13 cellular contexts compared by ENCODE assay signal in the genomic region with DNA sequence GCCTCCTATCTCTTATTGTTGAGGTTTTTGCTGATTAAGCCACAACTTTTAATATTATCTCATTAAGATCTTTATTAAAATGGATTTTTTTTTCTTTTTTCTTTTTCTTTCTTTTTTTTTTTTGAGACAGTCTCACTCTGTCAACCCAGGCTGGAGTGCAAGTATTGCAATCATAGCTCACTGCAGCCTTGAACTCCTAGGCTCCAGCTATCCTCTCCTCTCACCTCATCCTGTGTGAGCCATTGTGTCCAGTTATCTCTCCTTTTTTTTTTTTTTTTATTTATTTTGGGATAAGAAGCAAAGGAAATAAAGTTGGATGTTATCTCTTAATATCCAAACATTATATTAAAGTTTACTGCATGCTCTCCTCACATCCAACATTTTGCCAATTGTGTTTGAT.
"Had no signal": no experiment of that assay in that cellular context is flagged by ENCODE, and none has a peak within 500 bp of the region (broad histone marks: within the 10 kb centered on the region; RNA-seq: fewer than 3 reads in every experiment).

No MANE protein-coding gene starts in this region.

- H3K36me3 ChIP-seq: ovary had no signal

- H3K27me3 ChIP-seq: ovary, sigmoid colon, upper lobe of right lung had no signal

- H3K27ac ChIP-seq: ovary, upper lobe of right lung had no signal

- H3K9me3 ChIP-seq: ovary, sigmoid colon, upper lobe of right lung had no signal

- H3K4me3 ChIP-seq: coronary artery, ovary, sigmoid colon, upper lobe of right lung had no signal

- DNase-seq: activated CD4-positive, alpha-beta memory T cell treated with anti-CD3 and anti-CD28 coated beads, Interleukin-2, amount 10 ng/mL, durations not matched to agents 7 days and 5 days; activated effector memory CD4-positive, alpha-beta T cell treated with anti-CD3 and anti-CD28 coated beads, Interleukin-2, amount 50 U/mL, for 16 hours; activated T-cell treated with anti-CD3 and anti-CD28 coated beads, Interleukin-2, amount 50 U/mL, for 4 hours; amygdala; immature natural killer cell; ovary; sigmoid colon; stimulated activated CD4-positive, alpha-beta T cell treated with anti-CD3 and anti-CD28 coated beads, Interleukin-1b, Interleukin-23, amount 100 ng/mL, for 48 hours; stimulated activated naive CD8-positive, alpha-beta T cell treated with anti-CD3 and anti-CD28 coated beads, Interleukin-15, amount 100 ng/mL, for 72 hours; T-cell; T-helper 9 cell; upper lobe of right lung had no signal

- ATAC-seq: activated T-cell treated with anti-CD3 and anti-CD28 coated beads, Interleukin-2, amount 50 U/mL, for 4 hours; stimulated activated naive CD8-positive, alpha-beta T cell treated with anti-CD3 and anti-CD28 coated beads, Interleukin-15, amount 100 ng/mL, for 72 hours; T-cell; upper lobe of right lung had no signal
